ENCODE assay signal across 3 cellular contexts in the genomic region with DNA sequence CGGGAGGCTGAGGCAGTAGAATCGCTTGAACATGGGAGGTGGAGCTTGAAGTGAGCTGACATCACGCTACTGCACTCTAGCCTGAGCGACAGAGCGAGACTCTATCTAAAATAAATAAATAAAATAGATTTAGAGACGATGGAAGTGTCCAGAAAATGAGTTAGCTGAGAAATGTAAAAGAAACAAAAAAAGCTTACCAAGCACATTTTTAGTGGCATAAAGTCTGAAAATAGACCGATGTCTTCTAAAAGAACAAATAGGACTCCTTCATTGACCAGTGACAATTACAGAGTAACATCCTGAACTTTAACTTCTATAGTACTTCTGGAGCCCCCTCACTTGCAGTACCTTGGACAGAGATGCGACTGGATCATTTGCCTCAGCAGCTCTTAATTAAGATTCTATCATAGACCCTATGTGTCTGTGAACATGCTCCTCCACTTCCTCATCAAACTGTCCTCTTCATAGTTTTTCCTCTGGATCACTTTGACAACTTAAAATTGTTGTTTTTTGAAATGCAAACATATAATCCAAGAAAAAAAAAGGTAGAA.
TF ChIP-seq lines count a peak whose summit lies in the region.

No MANE protein-coding gene starts in this region.

TF ChIP-seq in IMR-90, 13 proteins besides CTCF, POLR2A, EP300 and RAD21:
- TF ChIP-seq MAFK (IDR thresholded peaks at IDR 0.05; ENCODE audit: low read depth, low read length) (peak; percentile 83), CEBPB (IDR thresholded peaks at IDR 0.05; ENCODE audit: low read depth, low read length) (no peak)

TF ChIP-seq in PFSK-1, 5 proteins besides CTCF, POLR2A, EP300 and RAD21:
- TF ChIP-seq, protein P1, sequence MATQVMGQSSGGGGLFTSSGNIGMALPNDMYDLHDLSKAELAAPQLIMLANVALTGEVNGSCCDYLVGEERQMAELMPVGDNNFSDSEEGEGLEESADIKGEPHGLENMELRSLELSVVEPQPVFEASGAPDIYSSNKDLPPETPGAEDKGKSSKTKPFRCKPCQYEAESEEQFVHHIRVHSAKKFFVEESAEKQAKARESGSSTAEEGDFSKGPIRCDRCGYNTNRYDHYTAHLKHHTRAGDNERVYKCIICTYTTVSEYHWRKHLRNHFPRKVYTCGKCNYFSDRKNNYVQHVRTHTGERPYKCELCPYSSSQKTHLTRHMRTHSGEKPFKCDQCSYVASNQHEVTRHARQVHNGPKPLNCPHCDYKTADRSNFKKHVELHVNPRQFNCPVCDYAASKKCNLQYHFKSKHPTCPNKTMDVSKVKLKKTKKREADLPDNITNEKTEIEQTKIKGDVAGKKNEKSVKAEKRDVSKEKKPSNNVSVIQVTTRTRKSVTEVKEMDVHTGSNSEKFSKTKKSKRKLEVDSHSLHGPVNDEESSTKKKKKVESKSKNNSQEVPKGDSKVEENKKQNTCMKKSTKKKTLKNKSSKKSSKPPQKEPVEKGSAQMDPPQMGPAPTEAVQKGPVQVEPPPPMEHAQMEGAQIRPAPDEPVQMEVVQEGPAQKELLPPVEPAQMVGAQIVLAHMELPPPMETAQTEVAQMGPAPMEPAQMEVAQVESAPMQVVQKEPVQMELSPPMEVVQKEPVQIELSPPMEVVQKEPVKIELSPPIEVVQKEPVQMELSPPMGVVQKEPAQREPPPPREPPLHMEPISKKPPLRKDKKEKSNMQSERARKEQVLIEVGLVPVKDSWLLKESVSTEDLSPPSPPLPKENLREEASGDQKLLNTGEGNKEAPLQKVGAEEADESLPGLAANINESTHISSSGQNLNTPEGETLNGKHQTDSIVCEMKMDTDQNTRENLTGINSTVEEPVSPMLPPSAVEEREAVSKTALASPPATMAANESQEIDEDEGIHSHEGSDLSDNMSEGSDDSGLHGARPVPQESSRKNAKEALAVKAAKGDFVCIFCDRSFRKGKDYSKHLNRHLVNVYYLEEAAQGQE (IDR thresholded peaks at IDR 0.05; ENCODE audit: insufficient read depth in 1 of 2, low read depth in 2 of 2, low read length in 2 of 2): peak; percentile 76 to 94
- no peak for TF ChIP-seq SIN3A (IDR thresholded peaks at IDR 0.05; ENCODE audit: borderline replicate concordance, insufficient read depth, low read length)

TF ChIP-seq in H1, 55 proteins besides CTCF, POLR2A, EP300 and RAD21:
- TF ChIP-seq BCL11A (IDR thresholded peaks at IDR 0.05; ENCODE audit: low read depth in 2 of 2, low read length in 2 of 2): no peak
- no peak for TF ChIP-seq SRF (IDR thresholded peaks at IDR 0.05; ENCODE audit: low read depth, low read length)
- TF ChIP-seq MAFK (IDR thresholded peaks at IDR 0.05; ENCODE audit: low read depth, low read length): peak; percentile 14; the same call in 1 of the 2 replicates
TF ChIP-seq in H1: peak in this region for 1.
